Comparison of ENCODE assay signal across 2 cellular contexts in genomic region chr6:143079325-143079640, GRCh38.
A peak's percentile ranks its signal among the peaks of the same experiment; 100 is the strongest.
TF ChIP-seq lines count a peak whose summit lies in the region.

No MANE protein-coding gene starts in this region.

TF ChIP-seq in GM23338, 12 proteins besides CTCF, POLR2A, EP300 and RAD21 (continued from another document):
- TF ChIP-seq, protein P1, sequence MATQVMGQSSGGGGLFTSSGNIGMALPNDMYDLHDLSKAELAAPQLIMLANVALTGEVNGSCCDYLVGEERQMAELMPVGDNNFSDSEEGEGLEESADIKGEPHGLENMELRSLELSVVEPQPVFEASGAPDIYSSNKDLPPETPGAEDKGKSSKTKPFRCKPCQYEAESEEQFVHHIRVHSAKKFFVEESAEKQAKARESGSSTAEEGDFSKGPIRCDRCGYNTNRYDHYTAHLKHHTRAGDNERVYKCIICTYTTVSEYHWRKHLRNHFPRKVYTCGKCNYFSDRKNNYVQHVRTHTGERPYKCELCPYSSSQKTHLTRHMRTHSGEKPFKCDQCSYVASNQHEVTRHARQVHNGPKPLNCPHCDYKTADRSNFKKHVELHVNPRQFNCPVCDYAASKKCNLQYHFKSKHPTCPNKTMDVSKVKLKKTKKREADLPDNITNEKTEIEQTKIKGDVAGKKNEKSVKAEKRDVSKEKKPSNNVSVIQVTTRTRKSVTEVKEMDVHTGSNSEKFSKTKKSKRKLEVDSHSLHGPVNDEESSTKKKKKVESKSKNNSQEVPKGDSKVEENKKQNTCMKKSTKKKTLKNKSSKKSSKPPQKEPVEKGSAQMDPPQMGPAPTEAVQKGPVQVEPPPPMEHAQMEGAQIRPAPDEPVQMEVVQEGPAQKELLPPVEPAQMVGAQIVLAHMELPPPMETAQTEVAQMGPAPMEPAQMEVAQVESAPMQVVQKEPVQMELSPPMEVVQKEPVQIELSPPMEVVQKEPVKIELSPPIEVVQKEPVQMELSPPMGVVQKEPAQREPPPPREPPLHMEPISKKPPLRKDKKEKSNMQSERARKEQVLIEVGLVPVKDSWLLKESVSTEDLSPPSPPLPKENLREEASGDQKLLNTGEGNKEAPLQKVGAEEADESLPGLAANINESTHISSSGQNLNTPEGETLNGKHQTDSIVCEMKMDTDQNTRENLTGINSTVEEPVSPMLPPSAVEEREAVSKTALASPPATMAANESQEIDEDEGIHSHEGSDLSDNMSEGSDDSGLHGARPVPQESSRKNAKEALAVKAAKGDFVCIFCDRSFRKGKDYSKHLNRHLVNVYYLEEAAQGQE (IDR thresholded peaks at IDR 0.05; ENCODE audit: unreplicated experiment), result no peak
- TF ChIP-seq, protein P2, sequence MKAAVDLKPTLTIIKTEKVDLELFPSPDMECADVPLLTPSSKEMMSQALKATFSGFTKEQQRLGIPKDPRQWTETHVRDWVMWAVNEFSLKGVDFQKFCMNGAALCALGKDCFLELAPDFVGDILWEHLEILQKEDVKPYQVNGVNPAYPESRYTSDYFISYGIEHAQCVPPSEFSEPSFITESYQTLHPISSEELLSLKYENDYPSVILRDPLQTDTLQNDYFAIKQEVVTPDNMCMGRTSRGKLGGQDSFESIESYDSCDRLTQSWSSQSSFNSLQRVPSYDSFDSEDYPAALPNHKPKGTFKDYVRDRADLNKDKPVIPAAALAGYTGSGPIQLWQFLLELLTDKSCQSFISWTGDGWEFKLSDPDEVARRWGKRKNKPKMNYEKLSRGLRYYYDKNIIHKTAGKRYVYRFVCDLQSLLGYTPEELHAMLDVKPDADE (IDR thresholded peaks at IDR 0.05), result no peak
- no peak for TF ChIP-seq ZNF462 (CRISPR knock-in tag; IDR thresholded peaks at IDR 0.05)
- no peak for TF ChIP-seq STAT1 (IDR thresholded peaks at IDR 0.05; ENCODE audit: unreplicated experiment)
- no peak for TF ChIP-seq ZNF331 (CRISPR knock-in tag; IDR thresholded peaks at IDR 0.05; ENCODE audit: low read depth)
- TF ChIP-seq POLR2AphosphoS5 (IDR thresholded peaks at IDR 0.05; ENCODE audit: low read depth), result no peak
- TF ChIP-seq ZNF114 (CRISPR knock-in tag; IDR thresholded peaks at IDR 0.05), result no peak
- TF ChIP-seq JUNB (IDR thresholded peaks at IDR 0.05; ENCODE audit: unreplicated experiment), result no peak
- no peak for TF ChIP-seq CREB1 (CRISPR knock-in tag; IDR thresholded peaks at IDR 0.05; ENCODE audit: low read depth)
- TF ChIP-seq EZH2phosphoT487 (IDR thresholded peaks at IDR 0.05; ENCODE audit: unreplicated experiment), result no peak

TF ChIP-seq in liver, 16 proteins besides CTCF, POLR2A, EP300 and RAD21:
- TF ChIP-seq, protein P1 (IDR thresholded peaks at IDR 0.05), result peak; percentile 33
- no peak for TF ChIP-seq TAF1 (conservative IDR thresholded peaks at IDR 0.05)
- TF ChIP-seq JUND (IDR thresholded peaks at IDR 0.05), result peak; percentile 54 to 83
- TF ChIP-seq, protein P3, sequence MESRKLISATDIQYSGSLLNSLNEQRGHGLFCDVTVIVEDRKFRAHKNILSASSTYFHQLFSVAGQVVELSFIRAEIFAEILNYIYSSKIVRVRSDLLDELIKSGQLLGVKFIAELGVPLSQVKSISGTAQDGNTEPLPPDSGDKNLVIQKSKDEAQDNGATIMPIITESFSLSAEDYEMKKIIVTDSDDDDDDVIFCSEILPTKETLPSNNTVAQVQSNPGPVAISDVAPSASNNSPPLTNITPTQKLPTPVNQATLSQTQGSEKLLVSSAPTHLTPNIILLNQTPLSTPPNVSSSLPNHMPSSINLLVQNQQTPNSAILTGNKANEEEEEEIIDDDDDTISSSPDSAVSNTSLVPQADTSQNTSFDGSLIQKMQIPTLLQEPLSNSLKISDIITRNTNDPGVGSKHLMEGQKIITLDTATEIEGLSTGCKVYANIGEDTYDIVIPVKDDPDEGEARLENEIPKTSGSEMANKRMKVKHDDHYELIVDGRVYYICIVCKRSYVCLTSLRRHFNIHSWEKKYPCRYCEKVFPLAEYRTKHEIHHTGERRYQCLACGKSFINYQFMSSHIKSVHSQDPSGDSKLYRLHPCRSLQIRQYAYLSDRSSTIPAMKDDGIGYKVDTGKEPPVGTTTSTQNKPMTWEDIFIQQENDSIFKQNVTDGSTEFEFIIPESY (IDR thresholded peaks at IDR 0.05), result peak; percentile 62
- peak in 1 of 2 donors; percentile 51 for TF ChIP-seq EGR1 (IDR thresholded peaks at IDR 0.05; ENCODE audit: low read depth in 2 of 2)
- peak; percentile 97 for TF ChIP-seq HNF4G (IDR thresholded peaks at IDR 0.05)
- peak; percentile 35 for TF ChIP-seq FOXA1 (IDR thresholded peaks at IDR 0.05)
- no peak for TF ChIP-seq NR2F2 (IDR thresholded peaks at IDR 0.05)
- TF ChIP-seq, protein P4, sequence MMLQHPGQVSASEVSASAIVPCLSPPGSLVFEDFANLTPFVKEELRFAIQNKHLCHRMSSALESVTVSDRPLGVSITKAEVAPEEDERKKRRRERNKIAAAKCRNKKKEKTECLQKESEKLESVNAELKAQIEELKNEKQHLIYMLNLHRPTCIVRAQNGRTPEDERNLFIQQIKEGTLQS (IDR thresholded peaks at IDR 0.05), result no peak
- TF ChIP-seq HNF4A (conservative IDR thresholded peaks at IDR 0.05), result peak; percentile 99
- peak; percentile 86 for TF ChIP-seq SP1 (IDR thresholded peaks at IDR 0.05)
- TF ChIP-seq MAX (IDR thresholded peaks at IDR 0.05), result peak; percentile 75
- peak in 1 of 2 donors; percentile 17 for TF ChIP-seq GABPA (IDR thresholded peaks at IDR 0.05 in 1 of 2, conservative IDR thresholded peaks at IDR 0.05 in 1 of 2)
- TF ChIP-seq RXRA (IDR thresholded peaks at IDR 0.05), result peak; percentile 86 to 87
- peak; percentile 52 for TF ChIP-seq YY1 (IDR thresholded peaks at IDR 0.05)
- TF ChIP-seq FOXA2 (IDR thresholded peaks at IDR 0.05), result peak; percentile 82
